In genomic region chr9:125189011-125189360, GRCh38 we compare ENCODE assay signal across 8 cellular contexts. TPM values are rescaled to one million over a fixed set of nuclear protein-coding genes. Genes with fewer than 3 reads are reported as not detected.
DNase-seq lines count a peak whose midpoint lies in the region; ATAC-seq, FAIRE-seq and TF ChIP-seq lines count a peak whose summit lies in the region.

No MANE protein-coding gene starts in this region.

- no peaks in the 10 kb centered on the region for H3K27me3 Mint-ChIP-seq in T-helper 2 cell treated with Interferon-gamma antibody and Interleukin-4, amounts not matched to agents 5 μg/mL and 100 μg/mL, for 36 hours (ENCODE audit: low read depth)

- H3K4me3 ChIP-seq in H1 (ENCODE audit: extremely low read depth in 1 of 4, insufficient read depth in 2 of 4, low read depth in 3 of 4, low read length in 4 of 4) (peak overlapping the region; percentile 95 to 99 (median 96)), mucosa of stomach (ENCODE audit: low read length) (peak overlapping the region; percentile 78), upper lobe of left lung (peak overlapping the region; percentile 83 to 94 (median 89))

- no peak overlapping the region for H2BK12ac ChIP-seq in H1 (ENCODE audit: low read depth, low read length)

- no peak overlapping the region for H3K56ac ChIP-seq in H1 (replicated peaks; ENCODE audit: insufficient read length, low read depth, low read length)

- CTCF ChIA-PET in H1 (lab: Charles Lee; ENCODE audit: partially characterized antibody): interaction anchor here (0.5 kb wide), 1 partner anchor 66 kb away, joined by 3 read pairs; no protein-coding TSS in a partner anchor

- TF ChIP-seq POLR2A in H1 (IDR thresholded peaks at IDR 0.05; ENCODE audit: control extremely low read depth in 1 of 2, low read depth in 2 of 2, low read length in 2 of 2) (no peak), upper lobe of left lung (IDR thresholded peaks at IDR 0.05) (no peak)

- no peak overlapping the region for H4K5ac ChIP-seq in H1 (ENCODE audit: insufficient read length, low read depth, low read length)

- H3K4me3 Mint-ChIP-seq in T-helper 2 cell treated with Interferon-gamma antibody and Interleukin-4, amounts not matched to agents 5 μg/mL and 100 μg/mL, for 36 hours: peak overlapping the region; percentile 98

- peaks cover 4% of the 10 kb centered on the region; the same call in 1 of the 2 replicates for H3K23me2 ChIP-seq in H1 (ENCODE audit: low read depth, low read length)

- no peak overlapping the region for H3K18ac ChIP-seq in H1 (ENCODE audit: extremely low read depth, low read length)

- no peak overlapping the region for H2BK120ac ChIP-seq in H1 (replicated peaks; ENCODE audit: low read depth, low read length)

- POLR2A ChIA-PET in H1 (lab: Charles Lee; ENCODE audit: partially characterized antibody): interaction anchor here (0.6 kb wide), 1 partner anchor 115 kb away, joined by 3 read pairs; no protein-coding TSS in a partner anchor

- peaks cover 17 to 54% of the 10 kb centered on the region in 2 experiments for H3K79me2 ChIP-seq in H1 (ENCODE audit: control insufficient read depth in 1 of 2, insufficient read depth in 2 of 2, low read length in 2 of 2)

- ATAC-seq in HG03103 (IDR thresholded peaks at IDR 0.05; ENCODE audit: low read depth, unreplicated experiment): peak; percentile 4
- ATAC-seq in upper lobe of left lung (ENCODE audit: low FRiP score in 2 of 2): peak; percentile 19 to 28
- no peak for ATAC-seq in GM21367 (IDR thresholded peaks at IDR 0.05; ENCODE audit: unreplicated experiment)

- TF ChIP-seq CTCF in H1 (IDR thresholded peaks at IDR 0.05; ENCODE audit: control extremely low read depth in 1 of 3, insufficient read depth in 1 of 3, low read depth in 1 of 3, low read length in 3 of 3) (no peak), upper lobe of left lung (IDR thresholded peaks at IDR 0.05) (no peak)

- 3% methylated on average over 20 of the region's 26 CpGs; no CpG with 5 or more reads in 1 of the 2 experiments for WGBS in H1 (ENCODE audit: extremely low coverage in 1 of 2, insufficient coverage in 1 of 2, insufficient read length in 1 of 2, insufficient replicate concordance in 2 of 2, low coverage in 1 of 2, low lambda C conversion rate in 2 of 2, missing lambda C conversion rate in 1 of 2), 2 experiments
- 0 to 1% methylated on average over 13 to 26 of the region's 26 CpGs for WGBS in upper lobe of left lung, 2 donors

- H3K27ac Mint-ChIP-seq in T-helper 2 cell treated with Interferon-gamma antibody and Interleukin-4, amounts not matched to agents 5 μg/mL and 100 μg/mL, for 36 hours: peak overlapping the region; percentile 90

- no peak overlapping the region for H2AFZ ChIP-seq in H1 (ENCODE audit: low read length)

- H3K9ac ChIP-seq in H1 (replicated peaks in 1 of 4; ENCODE audit: extremely low read depth in 1 of 4, low read depth in 3 of 4, low read length in 3 of 4): peak overlapping the region; percentile 66 to 87 (median 79)
- peak overlapping the region; percentile 99 for H3K9ac ChIP-seq in mucosa of stomach (ENCODE audit: low read length)

- peaks cover 20% of the 10 kb centered on the region for H3K4me1 Mint-ChIP-seq in T-helper 2 cell treated with Interferon-gamma antibody and Interleukin-4, amounts not matched to agents 5 μg/mL and 100 μg/mL, for 36 hours (ENCODE audit: low read depth)

- TF ChIP-seq EP300 in H1 (IDR thresholded peaks at IDR 0.05; ENCODE audit: borderline replicate concordance in 1 of 2, low read depth in 2 of 2, low read length in 2 of 2): no peak
- no peak for TF ChIP-seq EP300 in upper lobe of left lung (IDR thresholded peaks at IDR 0.05)

- peak overlapping the region; percentile 96; the same call in 1 of the 2 replicates for H4K8ac ChIP-seq in H1 (ENCODE audit: extremely low read depth, insufficient read depth, low read length)

- H3K4me2 ChIP-seq in H1 (ENCODE audit: insufficient read depth in 1 of 2, low read depth in 2 of 2, low read length in 2 of 2): peak overlapping the region; percentile 71 to 88

- H2AK5ac ChIP-seq in H1 (ENCODE audit: low read depth, low read length): no peak overlapping the region

- H3K4ac ChIP-seq in H1 (replicated peaks; ENCODE audit: insufficient read length, low read depth, low read length): no peak overlapping the region

- no peak overlapping the region for H3K14ac ChIP-seq in H1 (ENCODE audit: insufficient read length)

- no peaks in the 10 kb centered on the region for H3K9me3 ChIP-seq in H1 (ENCODE audit: insufficient read depth in 2 of 2, low read depth in 1 of 2, low read length in 1 of 2)
- H3K9me3 ChIP-seq in mucosa of stomach (ENCODE audit: control insufficient read depth, low read length): no peaks in the 10 kb centered on the region
- no peaks in the 10 kb centered on the region for H3K9me3 ChIP-seq in upper lobe of left lung

- H3K4me1 ChIP-seq in H1 (replicated peaks in 1 of 4; ENCODE audit: control insufficient read depth in 3 of 4, insufficient read depth in 4 of 4, low read length in 3 of 4): peaks cover 0 to 3% (median 1%) of the 10 kb centered on the region in 4 experiments; a peak in 1 of 7 replicates
- peaks cover 4% of the 10 kb centered on the region for H3K4me1 ChIP-seq in mucosa of stomach (ENCODE audit: control insufficient read depth, insufficient read depth, low read length)
- H3K4me1 ChIP-seq in upper lobe of left lung: peaks cover 22 to 49% (median 35%) of the 10 kb centered on the region in 4 donors

- no peak overlapping the region for H3K23ac ChIP-seq in H1 (ENCODE audit: insufficient read length)

- H3K9me3 Mint-ChIP-seq in T-helper 2 cell treated with Interferon-gamma antibody and Interleukin-4, amounts not matched to agents 5 μg/mL and 100 μg/mL, for 36 hours: no peaks in the 10 kb centered on the region

- TF ChIP-seq RAD21 in H1 (IDR thresholded peaks at IDR 0.05 in 1 of 2, conservative IDR thresholded peaks at IDR 0.05 in 1 of 2; ENCODE audit: low read depth in 2 of 2, low read length in 2 of 2): no peak

- H3K27me3 ChIP-seq in H1 (replicated peaks in 1 of 4; ENCODE audit: control insufficient read depth in 3 of 4, extremely low read depth in 1 of 4, insufficient read depth in 3 of 4, low read length in 3 of 4) (no peaks in the 10 kb centered on the region), mucosa of stomach (ENCODE audit: control insufficient read depth, insufficient read depth, low read length) (no peaks in the 10 kb centered on the region), upper lobe of left lung (no peaks in the 10 kb centered on the region)

- peaks cover 2 to 3% of the 10 kb centered on the region in 2 experiments for H4K20me1 ChIP-seq in H1 (replicated peaks in 1 of 2; ENCODE audit: control insufficient read depth in 1 of 2, insufficient read depth in 2 of 2, low read length in 2 of 2)

- H3K36me3 ChIP-seq in H1 (ENCODE audit: control insufficient read depth in 2 of 4, insufficient read depth in 4 of 4, low read length in 3 of 4): no peaks in the 10 kb centered on the region
- no peaks in the 10 kb centered on the region for H3K36me3 ChIP-seq in mucosa of stomach (ENCODE audit: control insufficient read depth, insufficient read depth, low read length)
- peaks cover 0 to 2% (median 0%) of the 10 kb centered on the region in 4 donors for H3K36me3 ChIP-seq in upper lobe of left lung

- no peak overlapping the region for H2BK15ac ChIP-seq in H1 (ENCODE audit: low read length)

- DNase-seq in SKM-1 treated with dmso at 0.1 percent for 144 hours (lab: John Stamatoyannopoulos, UW; ENCODE audit: unreplicated experiment) (peak; percentile 9), SKM-1 (lab: John Stamatoyannopoulos, UW; ENCODE audit: unreplicated experiment) (no peak), H1 (ENCODE audit: low read depth in 1 of 2, low spot score in 2 of 2) (no peak), upper lobe of left lung (peak in 1 of 2 donors; percentile 54)
- peak; percentile 27 for DNase-seq in T-helper 2 cell treated with Interferon-gamma antibody and Interleukin-4, amounts not matched to agents 5 μg/mL and 100 μg/mL, for 36 hours (ENCODE audit: low spot score)

- no peak overlapping the region for H4K91ac ChIP-seq in H1 (replicated peaks; ENCODE audit: insufficient read length, low read length)

- peak overlapping the region; percentile 66; the same call in 1 of the 2 replicates for H2BK5ac ChIP-seq in H1 (ENCODE audit: low read depth, low read length)

- H3K79me1 ChIP-seq in H1 (ENCODE audit: low read depth, low read length): no peaks in the 10 kb centered on the region

- FAIRE-seq in H1 (lab: Jason Lieb, UNC): no peak

- H3K27ac ChIP-seq in H1 (ENCODE audit: low read depth, low read length) (peak overlapping the region; percentile 73; the same call in 1 of the 2 replicates), upper lobe of left lung (peak overlapping the region; percentile 95 to 98 (median 96))

- no peak overlapping the region for H2BK20ac ChIP-seq in H1 (ENCODE audit: low read length)

- peaks cover 7% of the 10 kb centered on the region for H3K36me3 Mint-ChIP-seq in T-helper 2 cell treated with Interferon-gamma antibody and Interleukin-4, amounts not matched to agents 5 μg/mL and 100 μg/mL, for 36 hours (ENCODE audit: low read depth)

RNA-seq across cellular contexts. Expression of gene PPP6C, which starts 0.6 kb away (rescaled TPM):
- 50.0 and 52.3 TPM in 2 replicates for total RNA-seq in H1 (2021; fragmentation: NEBNext Ultra II Directional; extraction: Animal tissue kit (Norgen Biotek cat#: 25700))
- polyA plus RNA-seq in H1 (2011; rRNA removed): 14.2 and 22.8 TPM in 2 replicates
- polyA plus RNA-seq in H1 (2011; cell fraction: cytosol; rRNA removed): 25.8 TPM
- polyA plus RNA-seq in H1 (2011; cell fraction: nucleus; rRNA removed): 3.5 TPM
- polyA plus RNA-seq in H1 (2012, experiment 1 of 2): 20.0 to 39.4 TPM (median 23.2 TPM) in 4 replicates
- 9.8 TPM for polyA plus RNA-seq in H1 (2012, experiment 2 of 2)
- polyA plus RNA-seq in H1 (2013, experiment 1 of 2): 27.1 TPM
- polyA plus RNA-seq in H1 (2013, experiment 2 of 2): 26.8 TPM
- 28.8 and 31.8 TPM in 2 replicates for polyA minus RNA-seq in H1 (2011; rRNA and poly(A)+ RNA removed)
- polyA minus RNA-seq in H1 (2011; cell fraction: cytosol; rRNA and poly(A)+ RNA removed): 21.6 TPM
- 12.7 TPM for polyA minus RNA-seq in H1 (2011; cell fraction: nucleus; rRNA and poly(A)+ RNA removed)
- 10 to 100 TPM in 4 of 6 donors, 1 to 10 TPM in 2; 7.5 to 42.5 (median 36.7) TPM for total RNA-seq in upper lobe of left lung

RNA-seq across cellular contexts. Expression of gene RABEPK, which starts 11.4 kb away (rescaled TPM):
- total RNA-seq in H1 (2021; fragmentation: NEBNext Ultra II Directional; extraction: Animal tissue kit (Norgen Biotek cat#: 25700)): 32.6 and 34.3 TPM in 2 replicates
- 25.4 and 26.3 TPM in 2 replicates for polyA plus RNA-seq in H1 (2011; rRNA removed)
- 34.1 TPM for polyA plus RNA-seq in H1 (2011; cell fraction: cytosol; rRNA removed)
- polyA plus RNA-seq in H1 (2011; cell fraction: nucleus; rRNA removed): 21.3 TPM
- 35.3 to 41.9 TPM (median 38.1 TPM) in 4 replicates for polyA plus RNA-seq in H1 (2012, experiment 1 of 2)
- 45.9 TPM for polyA plus RNA-seq in H1 (2012, experiment 2 of 2)
- 20.6 TPM for polyA plus RNA-seq in H1 (2013, experiment 1 of 2)
- 22.0 TPM for polyA plus RNA-seq in H1 (2013, experiment 2 of 2)
- polyA minus RNA-seq in H1 (2011; rRNA and poly(A)+ RNA removed): 23.2 and 25.1 TPM in 2 replicates
- polyA minus RNA-seq in H1 (2011; cell fraction: cytosol; rRNA and poly(A)+ RNA removed): 9.4 TPM
- polyA minus RNA-seq in H1 (2011; cell fraction: nucleus; rRNA and poly(A)+ RNA removed): 10.3 TPM
- total RNA-seq in upper lobe of left lung: 10 to 100 TPM in 4 of 6 donors, 1 to 10 TPM in 2; 4.9 to 16.6 (median 12.7) TPM

RNA-seq across cellular contexts. Expression of gene SCAI, which starts 45.7 kb away (rescaled TPM):
- 19.8 and 21.8 TPM in 2 replicates for total RNA-seq in H1 (2021; fragmentation: NEBNext Ultra II Directional; extraction: Animal tissue kit (Norgen Biotek cat#: 25700))
- 6.1 and 6.4 TPM in 2 replicates for polyA plus RNA-seq in H1 (2011; rRNA removed)
- 8.2 TPM for polyA plus RNA-seq in H1 (2011; cell fraction: cytosol; rRNA removed)
- polyA plus RNA-seq in H1 (2011; cell fraction: nucleus; rRNA removed): 9.4 TPM
- polyA plus RNA-seq in H1 (2012, experiment 1 of 2): 7.1 to 7.7 TPM (median 7.3 TPM) in 4 replicates
- polyA plus RNA-seq in H1 (2012, experiment 2 of 2): 0.30 TPM
- polyA plus RNA-seq in H1 (2013, experiment 1 of 2): 8.4 TPM
- polyA plus RNA-seq in H1 (2013, experiment 2 of 2): 8.9 TPM
- polyA minus RNA-seq in H1 (2011; rRNA and poly(A)+ RNA removed): 27.3 and 32.7 TPM in 2 replicates
- 17.0 TPM for polyA minus RNA-seq in H1 (2011; cell fraction: cytosol; rRNA and poly(A)+ RNA removed)
- polyA minus RNA-seq in H1 (2011; cell fraction: nucleus; rRNA and poly(A)+ RNA removed): 35.2 TPM
- 10 to 100 TPM; 12.9 to 77.5 (median 23.4) TPM for total RNA-seq in upper lobe of left lung

RNA-seq across cellular contexts. Expression of gene HSPA5, which starts 52.2 kb away (rescaled TPM):
- 352 and 354 TPM in 2 replicates for total RNA-seq in H1 (2021; fragmentation: NEBNext Ultra II Directional; extraction: Animal tissue kit (Norgen Biotek cat#: 25700))
- polyA plus RNA-seq in H1 (2011; rRNA removed): 78.0 and 91.3 TPM in 2 replicates
- 128 TPM for polyA plus RNA-seq in H1 (2011; cell fraction: cytosol; rRNA removed)
- 96.8 TPM for polyA plus RNA-seq in H1 (2011; cell fraction: nucleus; rRNA removed)
- 251 to 360 TPM (median 281 TPM) in 4 replicates for polyA plus RNA-seq in H1 (2012, experiment 1 of 2)
- polyA plus RNA-seq in H1 (2012, experiment 2 of 2): 57.3 TPM
- 516 TPM for polyA plus RNA-seq in H1 (2013, experiment 1 of 2)
- polyA plus RNA-seq in H1 (2013, experiment 2 of 2): 503 TPM
- polyA minus RNA-seq in H1 (2011; rRNA and poly(A)+ RNA removed): 106 and 124 TPM in 2 replicates
- polyA minus RNA-seq in H1 (2011; cell fraction: cytosol; rRNA and poly(A)+ RNA removed): 124 TPM
- polyA minus RNA-seq in H1 (2011; cell fraction: nucleus; rRNA and poly(A)+ RNA removed): 63.5 TPM
- 100 to 1,000 TPM in 5 of 6 donors, 10 to 100 TPM in 1; 46.1 to 318 (median 183) TPM for total RNA-seq in upper lobe of left lung

Comparison
In these comparisons a context has a peak if more than half of its experiments do, and no peak if none do; other contexts are left out.
1. DNase-seq: peak in SKM-1 treated with dmso at 0.1 percent for 144 hours (single experiment) and T-helper 2 cell treated with Interferon-gamma antibody and Interleukin-4, amounts not matched to agents 5 μg/mL and 100 μg/mL, for 36 hours (single experiment); none in SKM-1 (single experiment) and H1 (0 of 2).
2. Peak in every context shown above with its lines, with median percentiles within 50 percentile points of each other: H3K4me3 ChIP-seq.